11 cellular contexts compared by ENCODE assay signal in the genomic region with DNA sequence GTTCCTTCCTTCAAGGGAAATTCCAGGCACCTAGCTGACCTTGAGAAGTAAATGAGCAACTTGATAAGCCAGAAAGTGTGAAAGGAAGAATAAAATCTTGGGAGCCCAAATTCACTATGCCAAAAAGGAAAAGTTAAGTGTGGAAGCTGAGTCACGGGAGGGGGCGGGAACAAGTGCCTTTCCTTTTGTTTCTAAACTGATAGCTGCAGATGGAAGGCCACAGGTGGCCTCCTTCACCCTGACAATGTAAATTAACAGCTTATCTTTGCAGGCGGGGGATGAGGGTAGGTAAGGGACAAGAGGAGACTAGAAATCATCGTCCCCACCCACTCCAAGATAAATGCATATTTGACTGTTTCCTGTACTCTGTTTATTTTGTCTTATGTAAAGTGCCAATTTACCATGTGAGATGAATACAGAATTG. TPM values are rescaled to one million over a fixed set of nuclear protein-coding genes. Genes with fewer than 3 reads are reported as not detected.
DNase-seq lines count a peak whose midpoint lies in the region; ATAC-seq, FAIRE-seq and TF ChIP-seq lines count a peak whose summit lies in the region.
"Had no signal": no experiment of that assay in that cellular context is flagged by ENCODE, and none has a peak within 500 bp of the region (broad histone marks: within the 10 kb centered on the region; RNA-seq: fewer than 3 reads in every experiment).

No MANE protein-coding gene starts in this region.

- FAIRE-seq in RCC 7860 (lab: Jason Lieb, UNC) = no peak
- FAIRE-seq: TTC549 had no signal

- peaks cover 27% of the 10 kb centered on the region for H3K4me1 Mint-ChIP-seq in nephron

- TF ChIP-seq POLR2A in body of pancreas (IDR thresholded peaks at IDR 0.05) = no peak

- H3K27ac ChIP-seq in body of pancreas = peak overlapping the region in 3 of 4 donors; percentile 54 to 74 (median 66)

- H3K9me3 ChIP-seq in body of pancreas = no peaks in the 10 kb centered on the region

- H3K27me3 Mint-ChIP-seq in nephron (ENCODE audit: low read depth) = peaks cover 31% of the 10 kb centered on the region

- DNase-seq in GM10266 (ENCODE audit: extremely low spot score) (peak; percentile 6), NCI-H187 (lab: John Stamatoyannopoulos, UW) (peak; percentile 7 to 50), body of pancreas (peak in 2 of 4 donors; percentile 35 to 46), RCC 7860 (ENCODE audit: low spot score) (no peak), dedifferentiated amniotic fluid mesenchymal stem cell (ENCODE audit: extremely low spot score) (no peak)
- DNase-seq: activated gamma-delta T cell treated with Interleukin-2 at 50 U/mL for 16 hours, DMS 273 treated with DMSO at 0.1 percent for 48 hours had no signal

- intact Hi-C loops in body of pancreas (cut with DNase I) = no loop called here

- H3K36me3 Mint-ChIP-seq in nephron (ENCODE audit: low read depth) = no peaks in the 10 kb centered on the region

- H3K4me3 Mint-ChIP-seq in nephron = no peak overlapping the region

- WGBS in body of pancreas, 2 donors = 20 to 21% methylated on average over 4 of the region's 4 CpGs

- no peaks in the 10 kb centered on the region for H3K36me3 ChIP-seq in body of pancreas (replicated peaks in 1 of 2; ENCODE audit: insufficient read depth in 1 of 2, low read depth in 2 of 2)

- H3K4me1 ChIP-seq in body of pancreas = peaks cover 19% of the 10 kb centered on the region

- no peaks in the 10 kb centered on the region for H3K27me3 ChIP-seq in body of pancreas

- H3K4me3 ChIP-seq in body of pancreas = no peak overlapping the region

- TF ChIP-seq CTCF in GM10266 (IDR thresholded peaks at IDR 0.05; ENCODE audit: control insufficient read depth, insufficient read depth, low read depth, missing control alignments) (no peak), body of pancreas (IDR thresholded peaks at IDR 0.05) (no peak), nephron (IDR thresholded peaks at IDR 0.05; ENCODE audit: unreplicated experiment in 3 of 3) (no peak)

- H3K27ac Mint-ChIP-seq in nephron = peak overlapping the region; percentile 88 to 92 (median 92)

- ATAC-seq in body of pancreas = peak; percentile 33
- ATAC-seq in HG03097 (IDR thresholded peaks at IDR 0.05; ENCODE audit: low FRiP score, unreplicated experiment) = no peak
- ATAC-seq in HG02678 (IDR thresholded peaks at IDR 0.05; ENCODE audit: unreplicated experiment) = no peak

- no peaks in the 10 kb centered on the region for H3K9me3 Mint-ChIP-seq in nephron

RNA-seq across cellular contexts. Expression of gene TREH, which starts 36.4 kb away (rescaled TPM):
- 1 to 10 TPM in 1 of 2 donors, not detected in 1; 2.0 TPM for total RNA-seq in body of pancreas

Comparison
In these comparisons a context has a peak if more than half of its experiments do, and no peak if none do; other contexts are left out.
1. DNase-seq: peak in GM10266 (single experiment) and NCI-H187 (2 of 2); none in RCC 7860 (single experiment) and dedifferentiated amniotic fluid mesenchymal stem cell (single experiment).